20 cellular contexts compared by ENCODE assay signal in the genomic region with DNA sequence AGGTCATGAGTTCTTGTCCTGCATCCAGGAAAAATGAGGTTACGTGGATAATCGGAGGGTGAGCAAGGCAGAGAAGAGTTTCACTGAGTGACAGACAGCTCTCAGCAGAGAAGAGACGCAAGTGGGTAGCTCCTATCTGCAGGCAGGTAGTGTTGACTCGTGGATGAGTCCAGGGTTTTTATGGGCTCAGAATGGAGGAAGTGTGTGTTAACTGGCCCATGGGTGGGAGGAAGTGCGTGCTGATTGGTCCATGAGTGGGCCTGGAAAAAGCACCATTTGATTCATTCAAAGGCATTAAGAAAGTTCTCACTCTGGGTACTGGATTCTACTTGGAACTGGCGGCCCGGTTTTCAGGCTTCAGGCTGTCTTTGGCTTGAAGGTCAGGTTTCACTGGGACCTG. TPM values are rescaled to one million over a fixed set of nuclear protein-coding genes. Genes with fewer than 3 reads are reported as not detected.
DNase-seq lines count a peak whose midpoint lies in the region; ATAC-seq, FAIRE-seq and TF ChIP-seq lines count a peak whose summit lies in the region.
"Had no signal": no experiment of that assay in that cellular context is flagged by ENCODE, and none has a peak within 500 bp of the region (broad histone marks: within the 10 kb centered on the region; RNA-seq: fewer than 3 reads in every experiment).

No MANE protein-coding gene starts in this region.

- H3K9me3 ChIP-seq in PC-3 (ENCODE audit: low read length) (no peaks in the 10 kb centered on the region), H1 (ENCODE audit: insufficient read depth in 2 of 2, low read depth in 1 of 2, low read length in 1 of 2) (no peaks in the 10 kb centered on the region), upper lobe of right lung (no peaks in the 10 kb centered on the region)

- no peak overlapping the region for H3K56ac ChIP-seq in H1 (replicated peaks; ENCODE audit: insufficient read length, low read depth, low read length)

- no peak overlapping the region for H3K18ac ChIP-seq in H1 (ENCODE audit: extremely low read depth, low read length)

- H3K27ac ChIP-seq in GM23338 (ENCODE audit: low read depth), result no peak overlapping the region
- H3K27ac ChIP-seq in PC-3 (ENCODE audit: low read length), result no peak overlapping the region
- no peak overlapping the region for H3K27ac ChIP-seq in H1 (ENCODE audit: low read depth, low read length)
- no peak overlapping the region for H3K27ac ChIP-seq in upper lobe of right lung
- H3K27ac ChIP-seq: SK-N-MC had no signal

- H2AK5ac ChIP-seq in H1 (ENCODE audit: low read depth, low read length), result no peak overlapping the region

- H3K4me3 ChIP-seq in GM23338 (no peak overlapping the region), PC-3 (ENCODE audit: low read length) (no peak overlapping the region), H1 (ENCODE audit: extremely low read depth in 1 of 4, insufficient read depth in 2 of 4, low read depth in 3 of 4, low read length in 4 of 4) (no peak overlapping the region), upper lobe of right lung (no peak overlapping the region)
- H3K4me3 ChIP-seq: BLaER1 treated with 17β-estradiol and CSF1 and Interleukin-3, amounts not matched to agents 10 nM and 100 nM; SK-N-MC had no signal

- POLR2A ChIA-PET in PC-3 (lab: Charles Lee; ENCODE audit: unreplicated experiment), result no interaction called here
- POLR2A ChIA-PET in H1 (lab: Charles Lee; ENCODE audit: partially characterized antibody), result interaction anchor here (0.6 kb wide), 1 partner anchor 14 kb away, joined by 3 read pairs; no protein-coding TSS in a partner anchor

- peaks cover 2% of the 10 kb centered on the region; the same call in 1 of the 2 replicates for H3K23me2 ChIP-seq in H1 (ENCODE audit: low read depth, low read length)

- no peak overlapping the region for H3K23ac ChIP-seq in H1 (ENCODE audit: insufficient read length)

- H3K9ac ChIP-seq in PC-3 (ENCODE audit: low read length) (no peak overlapping the region), H1 (replicated peaks in 1 of 4; ENCODE audit: extremely low read depth in 1 of 4, low read depth in 3 of 4, low read length in 3 of 4) (no peak overlapping the region; a peak in 1 of 7 replicates)
- H3K9ac ChIP-seq: BLaER1 treated with 17β-estradiol and CSF1 and Interleukin-3, amounts not matched to agents 10 nM and 100 nM had no signal

- H3K79me1 ChIP-seq in H1 (ENCODE audit: low read depth, low read length), result no peaks in the 10 kb centered on the region

- H3K36me3 Mint-ChIP-seq in GM23338 (ENCODE audit: low read depth), result no peaks in the 10 kb centered on the region; the same call in 2 of the 3 replicates
- H3K36me3 Mint-ChIP-seq in neural crest cell (ENCODE audit: low read depth), result no peaks in the 10 kb centered on the region
- H3K36me3 Mint-ChIP-seq: T-cell had no signal

- H4K20me1 ChIP-seq in GM23338 (replicated peaks; ENCODE audit: insufficient read depth) (no peaks in the 10 kb centered on the region), PC-3 (ENCODE audit: low read length) (no peaks in the 10 kb centered on the region), H1 (replicated peaks in 1 of 2; ENCODE audit: control insufficient read depth in 1 of 2, insufficient read depth in 2 of 2, low read length in 2 of 2) (no peaks in the 10 kb centered on the region)
- H4K20me1 ChIP-seq: BLaER1 treated with 17β-estradiol and CSF1 and Interleukin-3, amounts not matched to agents 10 nM and 100 nM had no signal

- H3K27me3 ChIP-seq in GM23338 (ENCODE audit: insufficient read depth) (no peaks in the 10 kb centered on the region), PC-3 (ENCODE audit: low read length) (no peaks in the 10 kb centered on the region), H1 (replicated peaks in 1 of 4; ENCODE audit: control insufficient read depth in 3 of 4, extremely low read depth in 1 of 4, insufficient read depth in 3 of 4, low read length in 3 of 4) (no peaks in the 10 kb centered on the region), upper lobe of right lung (no peaks in the 10 kb centered on the region)
- H3K27me3 ChIP-seq: BLaER1 treated with 17β-estradiol and CSF1 and Interleukin-3, amounts not matched to agents 10 nM and 100 nM had no signal

- no TSS peak for BruUV-seq in PC-3 (replicated peaks; lab: Mats Ljungman, UMichigan)

- no peaks in the 10 kb centered on the region for H3K9me3 Mint-ChIP-seq in GM23338
- H3K9me3 Mint-ChIP-seq in neural crest cell, result no peaks in the 10 kb centered on the region
- H3K9me3 Mint-ChIP-seq: CD8-positive, alpha-beta memory T cell; H9; T-cell had no signal

- H3K27me3 Mint-ChIP-seq in GM23338 (ENCODE audit: insufficient read depth, low read depth, poor library complexity), result peaks cover 5% of the 10 kb centered on the region
- H3K27me3 Mint-ChIP-seq in neural crest cell (ENCODE audit: low read depth), result no peaks in the 10 kb centered on the region

- DNase-seq in GM23338 (ENCODE audit: low spot score) (no peak), PC-3 (peak; percentile 33), H1 (ENCODE audit: low read depth in 1 of 2, low spot score in 2 of 2) (no peak), neural crest cell (ENCODE audit: low read depth, low spot score) (no peak), NCI-H2196 treated with DMSO at 0.1 percent for 48 hours (lab: John Stamatoyannopoulos, UW; ENCODE audit: unreplicated experiment) (no peak), upper lobe of right lung (no peak), GM13976 (ENCODE audit: low spot score) (no peak), glomerular visceral epithelial cell (ENCODE audit: extremely low spot score) (no peak)
- DNase-seq: CD8-positive, alpha-beta memory T cell; MM.1S; NCI-H1105; NCI-H2081; NCI-H2227 treated with DMSO at 0.1 percent for 48 hours; NCI-H510A treated with DMSO at 0.1 percent for 48 hours; T-cell had no signal

- CTCF ChIA-PET in PC-3 (lab: Charles Lee), result interaction anchor here (1.4 kb wide), 1 partner anchor 216 kb away, joined by 3 read pairs; no protein-coding TSS in a partner anchor
- CTCF ChIA-PET in H1 (lab: Charles Lee; ENCODE audit: partially characterized antibody), result interaction anchor here (0.9 to 8.0 kb wide), 24 partner anchors 10 to 261 kb away, joined by 3 to 86 read pairs (median 8); partner anchors contain the start of gene ELAPOR2

- H4K8ac ChIP-seq in H1 (ENCODE audit: extremely low read depth, insufficient read depth, low read length), result peak overlapping the region; percentile 39; the same call in 1 of the 2 replicates

- H4K91ac ChIP-seq in H1 (replicated peaks; ENCODE audit: insufficient read length, low read length), result no peak overlapping the region

- H3K79me2 ChIP-seq in GM23338 (replicated peaks; ENCODE audit: insufficient read depth) (0 out of 2 replicates have a peak, but pooled peaks cover 4% of the 10 kb centered on the region), PC-3 (ENCODE audit: low read length) (no peaks in the 10 kb centered on the region), H1 (ENCODE audit: control insufficient read depth in 1 of 2, insufficient read depth in 2 of 2, low read length in 2 of 2) (peaks cover 0 to 4% of the 10 kb centered on the region in 2 experiments; a peak in 1 of 4 replicates)

- H2BK15ac ChIP-seq in H1 (ENCODE audit: low read length), result peak overlapping the region; percentile 82; the same call in 1 of the 2 replicates

- H3K4me1 Mint-ChIP-seq in GM23338, result peaks cover 3% of the 10 kb centered on the region
- H3K4me1 Mint-ChIP-seq in neural crest cell, result peaks cover 9% of the 10 kb centered on the region

- no peak for TF ChIP-seq POLR2A in H1 (IDR thresholded peaks at IDR 0.05; ENCODE audit: control extremely low read depth in 1 of 2, low read depth in 2 of 2, low read length in 2 of 2)

- H3K4me1 ChIP-seq in GM23338 (ENCODE audit: insufficient read depth) (no peaks in the 10 kb centered on the region), PC-3 (ENCODE audit: insufficient read depth, low read length) (peaks cover 9% of the 10 kb centered on the region; the same call in 1 of the 2 replicates), H1 (replicated peaks in 1 of 4; ENCODE audit: control insufficient read depth in 3 of 4, insufficient read depth in 4 of 4, low read length in 3 of 4) (no peaks in the 10 kb centered on the region; a peak in 1 of 7 replicates), upper lobe of right lung (peaks cover 10% of the 10 kb centered on the region)

- 90% methylated on average over 7 of the region's 7 CpGs; no CpG with 5 or more reads in 1 of the 2 experiments for WGBS in H1 (ENCODE audit: extremely low coverage in 1 of 2, insufficient coverage in 1 of 2, insufficient read length in 1 of 2, insufficient replicate concordance in 2 of 2, low coverage in 1 of 2, low lambda C conversion rate in 2 of 2, missing lambda C conversion rate in 1 of 2), 2 experiments

- no peak for TF ChIP-seq EP300 in H1 (IDR thresholded peaks at IDR 0.05; ENCODE audit: borderline replicate concordance in 1 of 2, low read depth in 2 of 2, low read length in 2 of 2)

- no peak overlapping the region; the same call in 1 of the 2 replicates for H2BK20ac ChIP-seq in H1 (ENCODE audit: low read length)

- ATAC-seq in GM23338 (no peak), PC-3 (no peak), upper lobe of right lung (no peak)
- ATAC-seq: Panc1, T-cell had no signal

- intact Hi-C loops in PC-3 (cut with micrococcal nuclease), result no loop called here
- intact Hi-C loops in upper lobe of right lung (cut with DNase I), result loop anchor here (10.0 kb wide), 1 partner anchor 213 kb away; no protein-coding TSS in a partner anchor

- H3K27ac Mint-ChIP-seq in GM23338 (no peak overlapping the region), neural crest cell (ENCODE audit: unreplicated experiment) (peak overlapping the region; percentile 13)
- H3K27ac Mint-ChIP-seq: H9, T-cell had no signal

- no peak overlapping the region; the same call in 1 of the 2 replicates for H2BK12ac ChIP-seq in H1 (ENCODE audit: low read depth, low read length)

- no peak for FAIRE-seq in H1 (lab: Jason Lieb, UNC)
- FAIRE-seq: D721Med had no signal

- TF ChIP-seq RAD21 in H1 (IDR thresholded peaks at IDR 0.05 in 1 of 2, conservative IDR thresholded peaks at IDR 0.05 in 1 of 2; ENCODE audit: low read depth in 2 of 2, low read length in 2 of 2), result no peak

- TF ChIP-seq CTCF in GM23338 (conservative IDR thresholded peaks at IDR 0.05; ENCODE audit: low read depth in 2 of 2) (no peak), PC-3 (conservative IDR thresholded peaks at IDR 0.05; ENCODE audit: low read depth, low read length) (no peak), H1 (IDR thresholded peaks at IDR 0.05; ENCODE audit: control extremely low read depth in 1 of 3, insufficient read depth in 1 of 3, low read depth in 1 of 3, low read length in 3 of 3) (no peak), neural crest cell (conservative IDR thresholded peaks at IDR 0.05) (no peak), upper lobe of right lung (IDR thresholded peaks at IDR 0.05) (no peak), GM13976 (IDR thresholded peaks at IDR 0.05; ENCODE audit: borderline replicate concordance, control extremely low read depth, extremely low read depth, insufficient read depth, missing control alignments) (no peak)

- H3K36me3 ChIP-seq in GM23338 (ENCODE audit: insufficient read depth), result no peaks in the 10 kb centered on the region
- no peaks in the 10 kb centered on the region for H3K36me3 ChIP-seq in PC-3 (ENCODE audit: low read depth, low read length)
- no peaks in the 10 kb centered on the region for H3K36me3 ChIP-seq in H1 (ENCODE audit: control insufficient read depth in 2 of 4, insufficient read depth in 4 of 4, low read length in 3 of 4)
- H3K36me3 ChIP-seq in upper lobe of right lung, result no peaks in the 10 kb centered on the region
- H3K36me3 ChIP-seq: BLaER1 treated with 17β-estradiol and CSF1 and Interleukin-3, amounts not matched to agents 10 nM and 100 nM had no signal

- no peak overlapping the region for H3K14ac ChIP-seq in H1 (ENCODE audit: insufficient read length)

- in situ Hi-C loops in GM13976 (cut with MboI; ENCODE audit: low sequenced_read_pairs, unreplicated experiment), result loop anchor here (10.0 kb wide), 1 partner anchor 73 kb away; no protein-coding TSS in a partner anchor

- peak overlapping the region; percentile 4 for H3K4ac ChIP-seq in H1 (replicated peaks; ENCODE audit: insufficient read length, low read depth, low read length)

- H4K5ac ChIP-seq in H1 (ENCODE audit: insufficient read length, low read depth, low read length), result no peak overlapping the region

- H3F3A ChIP-seq in GM23338 (replicated peaks; ENCODE audit: low read depth) (no peaks in the 10 kb centered on the region), PC-3 (ENCODE audit: low read length, unreplicated experiment) (no peaks in the 10 kb centered on the region)

- H3K9me2 ChIP-seq in GM23338 (ENCODE audit: insufficient read depth), result no peaks in the 10 kb centered on the region; the same call in 1 of the 2 replicates
- no peaks in the 10 kb centered on the region for H3K9me2 ChIP-seq in PC-3 (replicated peaks; ENCODE audit: low read length)

- H3K4me2 ChIP-seq in GM23338 (no peak overlapping the region), PC-3 (ENCODE audit: low read length) (no peak overlapping the region), H1 (ENCODE audit: insufficient read depth in 1 of 2, low read depth in 2 of 2, low read length in 2 of 2) (no peak overlapping the region)
- H3K4me2 ChIP-seq: BLaER1 treated with 17β-estradiol and CSF1 and Interleukin-3, amounts not matched to agents 10 nM and 100 nM had no signal

- H2AFZ ChIP-seq in GM23338 (peak overlapping the region; percentile 75), PC-3 (ENCODE audit: low read length) (0 out of 2 replicates have a peak overlapping the region, but pooled peaks have one; percentile 9), H1 (ENCODE audit: low read length) (peak overlapping the region; percentile 83; the same call in 1 of the 2 replicates)

- H3K4me3 Mint-ChIP-seq in GM23338 (no peak overlapping the region), neural crest cell (no peak overlapping the region)
- H3K4me3 Mint-ChIP-seq: H9, T-cell had no signal

- H2BK120ac ChIP-seq in H1 (replicated peaks; ENCODE audit: low read depth, low read length), result no peak overlapping the region

- H2BK5ac ChIP-seq in H1 (ENCODE audit: low read depth, low read length), result no peak overlapping the region; the same call in 1 of the 2 replicates

RNA-seq across cellular contexts. Expression of gene DMTF1, which starts 4.8 kb away (rescaled TPM):
- total RNA-seq in GM23338 (2014; rRNA removed; shearing (Covaris generic)), result 107 and 114 TPM in 2 replicates
- polyA plus RNA-seq in GM23338 (2016; fragmentation: Nextera tagmentation; extraction: Ambion mirVana) (52.1 and 60.4 TPM in 2 replicates), H1 (2011; rRNA removed) (70.7 and 115 TPM in 2 replicates)
- total RNA-seq in PC-3 (2014; rRNA removed) (43.6 and 48.8 TPM in 2 replicates), neural crest cell (113 and 117 TPM in 2 replicates), upper lobe of right lung (82.8 TPM)
- 76.9 and 86.0 TPM in 2 replicates for total RNA-seq in H1 (2021; fragmentation: NEBNext Ultra II Directional; extraction: Animal tissue kit (Norgen Biotek cat#: 25700))
- polyA plus RNA-seq in H1 (2011; cell fraction: cytosol; rRNA removed), result 99.6 TPM
- 185 TPM for polyA plus RNA-seq in H1 (2011; cell fraction: nucleus; rRNA removed)
- 65.1 to 94.7 TPM (median 73.4 TPM) in 4 replicates for polyA plus RNA-seq in H1 (2012, experiment 1 of 2)
- polyA plus RNA-seq in H1 (2012, experiment 2 of 2), result 2.3 TPM
- polyA plus RNA-seq in H1 (2013, experiment 1 of 2), result 91.8 TPM
- 76.8 TPM for polyA plus RNA-seq in H1 (2013, experiment 2 of 2)
- 181 and 185 TPM in 2 replicates for polyA minus RNA-seq in H1 (2011; rRNA and poly(A)+ RNA removed)
- polyA minus RNA-seq in H1 (2011; cell fraction: cytosol; rRNA and poly(A)+ RNA removed), result 67.2 TPM
- polyA minus RNA-seq in H1 (2011; cell fraction: nucleus; rRNA and poly(A)+ RNA removed), result 523 TPM

Comparison
In these comparisons a context has a peak if more than half of its experiments do, and no peak if none do; other contexts are left out.
1. H2AFZ ChIP-seq: peak in every context shown above with its lines; median percentile 83 in H1; 75 in GM23338; 9 in PC-3.